ENCODE assay signal across 22 cellular contexts in the genomic region with DNA sequence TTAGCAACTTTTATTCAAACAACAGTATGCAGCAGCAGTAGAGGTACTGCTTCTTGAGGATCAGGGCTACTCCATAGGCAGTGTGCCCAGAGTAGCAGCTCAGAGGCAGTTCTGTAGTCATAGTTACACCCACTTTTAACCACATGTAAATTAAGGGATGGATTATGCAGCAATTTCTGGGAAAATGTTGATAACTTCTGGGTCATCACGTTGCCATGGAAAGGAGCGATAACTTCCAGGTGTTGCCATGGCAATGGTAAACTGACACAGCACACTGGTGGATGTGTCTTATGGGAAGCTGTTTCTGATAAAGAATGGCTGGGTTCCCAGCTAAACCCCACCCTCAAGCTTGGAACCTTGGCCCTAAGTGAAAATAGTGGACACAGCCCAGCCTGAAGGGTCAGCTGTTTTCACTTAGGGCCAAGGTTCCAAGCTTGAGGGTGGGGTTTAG. TPM values are rescaled to one million over a fixed set of nuclear protein-coding genes. Genes with fewer than 3 reads are reported as not detected.
DNase-seq lines count a peak whose midpoint lies in the region; FAIRE-seq and TF ChIP-seq lines count a peak whose summit lies in the region.
"Had no signal": no experiment of that assay in that cellular context is flagged by ENCODE, and none has a peak within 500 bp of the region (broad histone marks: within the 10 kb centered on the region; RNA-seq: fewer than 3 reads in every experiment).

No MANE protein-coding gene starts in this region.

- H3K4me1 ChIP-seq in fibroblast of lung (ENCODE audit: control insufficient read depth, extremely low read depth, insufficient read depth, low read length) (no peaks in the 10 kb centered on the region), liver (ENCODE audit: control insufficient read depth in 4 of 4, insufficient read depth in 4 of 4, low read length in 3 of 4) (no peaks in the 10 kb centered on the region)
- H3K4me1 ChIP-seq: uterus had no signal

- H3K4me2 ChIP-seq in fibroblast of lung (ENCODE audit: extremely low read depth, insufficient read depth, low read length), result no peak overlapping the region

- H3K36me3 ChIP-seq in fibroblast of lung (ENCODE audit: control insufficient read depth, insufficient read depth, low read length), result no peaks in the 10 kb centered on the region
- no peaks in the 10 kb centered on the region for H3K36me3 ChIP-seq in liver (ENCODE audit: control insufficient read depth in 4 of 4, insufficient read depth in 3 of 4, low read depth in 1 of 4, low read length in 3 of 4)
- H3K36me3 ChIP-seq: cardiac muscle cell, uterus had no signal

- no peak for FAIRE-seq in GM12891 (lab: Jason Lieb, UNC)
- FAIRE-seq: H54 had no signal

- WGBS in liver, result 72% methylated on average over 2 of the region's 2 CpGs

- TF ChIP-seq CTCF in AG09309 (IDR thresholded peaks at IDR 0.05; ENCODE audit: control insufficient read depth, insufficient read depth, low read depth, low read length, missing control alignments) (no peak), fibroblast of lung (conservative IDR thresholded peaks at IDR 0.05 in 1 of 2, IDR thresholded peaks at IDR 0.05 in 1 of 2; ENCODE audit: low read depth in 1 of 2, low read length in 2 of 2) (no peak), liver (IDR thresholded peaks at IDR 0.05; ENCODE audit: low read depth, low read length, missing input control) (no peak)

- no peaks in the 10 kb centered on the region for H3K27me3 ChIP-seq in fibroblast of lung (ENCODE audit: control insufficient read depth, insufficient read depth, low read length)
- H3K27me3 ChIP-seq in liver (ENCODE audit: control insufficient read depth in 4 of 4, insufficient read depth in 4 of 4, low read length in 3 of 4), result peaks cover 0 to 5% (median 0%) of the 10 kb centered on the region in 4 donors
- H3K27me3 ChIP-seq: cardiac muscle cell, uterus had no signal

- H3K9ac ChIP-seq in fibroblast of lung (ENCODE audit: insufficient read depth, low read length) (no peak overlapping the region), liver (ENCODE audit: low read depth in 1 of 2, low read length in 2 of 2) (no peak overlapping the region)

- no peak for TF ChIP-seq POLR2A in GM12891 (IDR thresholded peaks at IDR 0.05; ENCODE audit: low read depth, low read length)

- no peak for TF ChIP-seq RAD21 in liver (IDR thresholded peaks at IDR 0.05)

- DNase-seq in AG09309 (ENCODE audit: low read depth) (peak; percentile 4), M059J (ENCODE audit: low read depth) (peak; percentile 43), fibroblast of lung (ENCODE audit: low read depth in 2 of 2) (peak; percentile 2 to 69), cerebellar cortex (ENCODE audit: low spot score) (no peak), MV-4-11 (lab: John Stamatoyannopoulos, UW) (no peak), GM12891 (ENCODE audit: insufficient read length, low spot score) (no peak), NK-92 (lab: John Stamatoyannopoulos, UW; ENCODE audit: unreplicated experiment) (no peak)
- DNase-seq: activated CD4-positive, CD25-positive, alpha-beta regulatory T cell; activated CD8-positive, alpha-beta memory T cell treated with anti-CD3 and anti-CD28 coated beads, Interleukin-2, amount 50 U/mL, for 48 hours; activated naive CD4-positive, alpha-beta T cell treated with anti-CD3 and anti-CD28 coated beads, Interleukin-2, amount 10 ng/mL, durations not matched to agents 7 days and 5 days; Calu3; effector memory CD4-positive, alpha-beta T cell; kidney glomerular epithelial cell; NCI-H1417 treated with DMSO at 0.1 percent for 48 hours; NCI-H510A; stimulated activated naive CD4-positive, alpha-beta T cell had no signal

- no peaks in the 10 kb centered on the region for H3K79me2 ChIP-seq in fibroblast of lung (ENCODE audit: control insufficient read depth, insufficient read depth, low read length)

- no peaks in the 10 kb centered on the region for H3K9me3 ChIP-seq in fibroblast of lung (ENCODE audit: control insufficient read depth, insufficient read depth, low read depth, low read length)
- no peaks in the 10 kb centered on the region for H3K9me3 ChIP-seq in liver (ENCODE audit: control insufficient read depth in 4 of 4, low read length in 3 of 4)
- H3K9me3 ChIP-seq: uterus had no signal

- H2AFZ ChIP-seq in fibroblast of lung (ENCODE audit: low read length), result no peak overlapping the region

- H4K20me1 ChIP-seq in fibroblast of lung (ENCODE audit: control insufficient read depth, extremely low read depth, insufficient read depth, low read length), result no peaks in the 10 kb centered on the region

- H3K27ac ChIP-seq in fibroblast of lung (ENCODE audit: insufficient read depth, low read length) (no peak overlapping the region), liver (ENCODE audit: low read depth in 1 of 2, low read length in 2 of 2) (peak overlapping the region in 1 of 2 donors; percentile 15)
- H3K27ac ChIP-seq: cardiac muscle cell, uterus had no signal

- H3K4me3 ChIP-seq in AG09309 (ENCODE audit: control insufficient read depth, low read depth, low read length) (no peak overlapping the region), fibroblast of lung (replicated peaks in 1 of 4; ENCODE audit: control extremely low read depth in 1 of 4, insufficient read depth in 1 of 4, low read depth in 3 of 4, low read length in 4 of 4) (no peak overlapping the region), liver (ENCODE audit: low read depth in 1 of 3, low read length in 3 of 3) (no peak overlapping the region)
- H3K4me3 ChIP-seq: cardiac muscle cell, uterus had no signal

TF ChIP-seq in liver, 16 proteins besides CTCF, POLR2A, EP300 and RAD21 (continues in another document):
- TF ChIP-seq RXRA (IDR thresholded peaks at IDR 0.05) (no peak), TAF1 (conservative IDR thresholded peaks at IDR 0.05) (no peak), EGR1 (IDR thresholded peaks at IDR 0.05; ENCODE audit: low read depth in 2 of 2) (no peak), FOXA1 (IDR thresholded peaks at IDR 0.05) (no peak), FOXA2 (IDR thresholded peaks at IDR 0.05) (no peak), NR2F2 (IDR thresholded peaks at IDR 0.05) (peak; percentile 77), MAX (IDR thresholded peaks at IDR 0.05) (no peak), YY1 (IDR thresholded peaks at IDR 0.05) (no peak)

TF ChIP-seq in GM12891, 5 proteins besides CTCF, POLR2A, EP300 and RAD21:
- TF ChIP-seq POU2F2 (IDR thresholded peaks at IDR 0.05; ENCODE audit: low read depth, low read length), result no peak
- TF ChIP-seq POLR2AphosphoS5 (IDR thresholded peaks at IDR 0.05; ENCODE audit: low read depth, low read length), result no peak
- no peak for TF ChIP-seq SPI1 (IDR thresholded peaks at IDR 0.05; ENCODE audit: low read depth, low read length)
- no peak for TF ChIP-seq PAX5 (IDR thresholded peaks at IDR 0.05; ENCODE audit: insufficient read depth, low read length, severe bottlenecking)
- no peak for TF ChIP-seq TAF1 (IDR thresholded peaks at IDR 0.05; ENCODE audit: low read depth, low read length)

RNA-seq across cellular contexts. Expression of gene PLA2G2A, which starts 29.0 kb away (rescaled TPM):
- total RNA-seq in M059J (2014; rRNA removed; shearing (Covaris generic)), result not detected in 2 replicates
- total RNA-seq in fibroblast of lung (0.77 TPM in 1 of 2 replicates, not detected in the other), liver (100 to 1,000 TPM in 1 of 2 donors, not detected in 1; 441 TPM)
- polyA plus RNA-seq in fibroblast of lung (0.61 TPM in 1 of 2 replicates, not detected in the other), liver (1,000 to 10,000 TPM; 1,565 to 1,724 TPM)
- polyA plus RNA-seq in fibroblast of lung (2012), result 0.55 TPM in 1 of 2 replicates, not detected in the other
- not detected in 2 replicates for polyA minus RNA-seq in fibroblast of lung (ENCODE audit: low replicate concordance)
- not detected for polyA plus RNA-seq in GM12891 (2012; ENCODE audit: low read depth, missing spikeins)
- total RNA-seq: A673; Calu3; cardiac muscle cell; natural killer cell treated with Interleukin-12 subunit alpha and Interleukin-12 subunit beta and Interleukin-15 and Interleukin-18, amount 100 ng/mL, for 72 hours had no signal

Comparison
In these comparisons a context has a peak if more than half of its experiments do, and no peak if none do; other contexts are left out.
1. DNase-seq: peak in AG09309 (single experiment), M059J (single experiment) and fibroblast of lung (2 of 2); none in cerebellar cortex (single experiment), MV-4-11 (single experiment), GM12891 (single experiment) and NK-92 (single experiment).